Comparison of ENCODE assay signal across 11 cellular contexts in the genomic region with DNA sequence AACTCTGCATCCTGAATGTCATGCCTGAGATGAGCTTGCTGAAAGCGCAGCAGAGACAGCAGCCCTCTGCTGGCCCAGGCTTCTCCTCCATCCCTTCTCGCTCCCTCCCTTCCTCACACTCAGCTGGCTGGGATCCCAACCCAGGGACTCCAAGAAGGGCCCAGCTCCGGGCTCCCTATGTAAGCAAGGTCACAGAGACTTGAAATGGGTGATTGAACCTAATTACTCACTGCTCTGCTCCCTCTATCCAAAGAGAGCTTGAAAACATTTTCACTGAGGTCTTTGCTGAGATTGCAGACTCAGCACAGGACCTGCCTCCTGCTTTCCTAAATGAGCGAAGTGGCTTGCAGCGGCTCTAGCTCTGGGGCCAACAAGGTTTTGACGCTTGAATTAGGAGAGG. TPM values are rescaled to one million over a fixed set of nuclear protein-coding genes. Genes with fewer than 3 reads are reported as not detected.
DNase-seq lines count a peak whose midpoint lies in the region; ATAC-seq and TF ChIP-seq lines count a peak whose summit lies in the region.
"Had no signal": no experiment of that assay in that cellular context is flagged by ENCODE, and none has a peak within 500 bp of the region (broad histone marks: within the 10 kb centered on the region; RNA-seq: fewer than 3 reads in every experiment).

No MANE protein-coding gene starts in this region.

- ATAC-seq in left lung (peak; percentile 44), HG02798 (IDR thresholded peaks at IDR 0.05; ENCODE audit: poor library complexity, unreplicated experiment) (no peak), foreskin keratinocyte (no peak)

- H3K4me3 ChIP-seq in left lung, result no peak overlapping the region
- H3K4me3 ChIP-seq: GM12878 had no signal

- H3K27ac Mint-ChIP-seq in dendritic cell treated with granulocyte-macrophage colony-stimulating factor and Interleukin-4, amounts not matched to agents 40 ng/mL and 50 ng/mL, for 4 days, result peak overlapping the region; percentile 84

- H3K27me3 ChIP-seq in left lung, result no peaks in the 10 kb centered on the region
- H3K27me3 ChIP-seq in foreskin keratinocyte, result no peaks in the 10 kb centered on the region

- peaks cover 45% of the 10 kb centered on the region for H3K36me3 Mint-ChIP-seq in dendritic cell treated with granulocyte-macrophage colony-stimulating factor and Interleukin-4, amounts not matched to agents 40 ng/mL and 50 ng/mL, for 4 days (ENCODE audit: low read depth)

- H3K4me1 Mint-ChIP-seq in dendritic cell treated with granulocyte-macrophage colony-stimulating factor and Interleukin-4, amounts not matched to agents 40 ng/mL and 50 ng/mL, for 4 days (ENCODE audit: low read depth), result peaks cover 95% of the 10 kb centered on the region

- H3K9me3 ChIP-seq in left lung, result no peaks in the 10 kb centered on the region

- no peak for TF ChIP-seq CTCF in left lung (IDR thresholded peaks at IDR 0.05)
- no peak for TF ChIP-seq CTCF in foreskin keratinocyte (conservative IDR thresholded peaks at IDR 0.05)

- no peaks in the 10 kb centered on the region for H3K9me3 Mint-ChIP-seq in dendritic cell treated with granulocyte-macrophage colony-stimulating factor and Interleukin-4, amounts not matched to agents 40 ng/mL and 50 ng/mL, for 4 days

- H3K4me3 Mint-ChIP-seq in dendritic cell treated with granulocyte-macrophage colony-stimulating factor and Interleukin-4, amounts not matched to agents 40 ng/mL and 50 ng/mL, for 4 days, result no peak overlapping the region

- DNase-seq in NCI-H2227 (lab: John Stamatoyannopoulos, UW; ENCODE audit: unreplicated experiment) (peak; percentile 24), left lung (no peak), foreskin keratinocyte (no peak), HUDEP-2 (lab: John Stamatoyannopoulos, UW; ENCODE audit: unreplicated experiment in 76 of 76) (no peak)
- no peak for DNase-seq in stimulated activated CD4-positive, alpha-beta T cell treated with anti-CD3 and anti-CD28 coated beads, Interleukin-2, amount 100 ng/mL, for 48 hours
- DNase-seq: central memory CD4-positive, alpha-beta T cell; NCI-H1417 treated with DMSO at 0.1 percent for 48 hours had no signal

- H3K27ac ChIP-seq in left lung, result peak overlapping the region in 1 of 2 donors; percentile 60
- peak overlapping the region; percentile 22 for H3K27ac ChIP-seq in temporal lobe (ENCODE audit: low read depth, low read length)
- H3K27ac ChIP-seq in foreskin keratinocyte, result no peak overlapping the region

- no peaks in the 10 kb centered on the region for H3K36me3 ChIP-seq in left lung

- H3K4me1 ChIP-seq in left lung (peaks cover 16 to 79% of the 10 kb centered on the region in 2 donors), foreskin keratinocyte (peaks cover 4% of the 10 kb centered on the region)

- intact Hi-C loops in dendritic cell treated with granulocyte-macrophage colony-stimulating factor and Interleukin-4, amounts not matched to agents 40 ng/mL and 50 ng/mL, for 4 days (cut with micrococcal nuclease), result loop anchor here (5.0 kb wide), 1 partner anchor 40 kb away; no protein-coding TSS in a partner anchor
- intact Hi-C loops in left lung (cut with DNase I), result no loop called here

- no peaks in the 10 kb centered on the region for H3K27me3 Mint-ChIP-seq in dendritic cell treated with granulocyte-macrophage colony-stimulating factor and Interleukin-4, amounts not matched to agents 40 ng/mL and 50 ng/mL, for 4 days

RNA-seq across cellular contexts. Expression of a gene that starts 42.8 kb away (rescaled TPM):
- total RNA-seq in left lung (100 to 1,000 TPM in 1 of 2 donors, 10 to 100 TPM in 1; 73.7 to 112 TPM), temporal lobe (49.9 TPM), foreskin keratinocyte (31.1 and 34.8 TPM in 2 replicates)
- 10.7 and 12.9 TPM in 2 replicates for polyA plus RNA-seq in foreskin keratinocyte
